In genomic region chr12:103626498-103626897, GRCh38 we compare ENCODE assay signal across 8 cellular contexts. TPM values are rescaled to one million over a fixed set of nuclear protein-coding genes. Genes with fewer than 3 reads are reported as not detected.
DNase-seq lines count a peak whose midpoint lies in the region; ATAC-seq and TF ChIP-seq lines count a peak whose summit lies in the region.
"Had no signal": no experiment of that assay in that cellular context is flagged by ENCODE, and none has a peak within 500 bp of the region (broad histone marks: within the 10 kb centered on the region; RNA-seq: fewer than 3 reads in every experiment).

No MANE protein-coding gene starts in this region.

- H3K9me3 ChIP-seq in right cardiac atrium (ENCODE audit: control insufficient read depth, low read length), result no peaks in the 10 kb centered on the region
- H3K9me3 ChIP-seq in tibial artery, result no peaks in the 10 kb centered on the region

- DNase-seq in HK-2 (ENCODE audit: unreplicated experiment), result peak; percentile 51
- DNase-seq in SW480 (ENCODE audit: low spot score), result peak; percentile 61
- DNase-seq in right cardiac atrium, result peak; percentile 34 to 73 (median 65)
- peak; percentile 73 to 80 for DNase-seq in tibial artery
- DNase-seq in HUDEP-2 (lab: John Stamatoyannopoulos, UW; ENCODE audit: unreplicated experiment in 76 of 76), result no peak

- TF ChIP-seq CTCF in tibial artery (IDR thresholded peaks at IDR 0.05), result peak; percentile 45 to 46

- 22% methylated on average over 4 of the region's 4 CpGs for WGBS in right cardiac atrium

- H3K36me3 ChIP-seq in tibial artery, result no peaks in the 10 kb centered on the region

- peak; percentile 83 to 85 for ATAC-seq in right cardiac atrium
- ATAC-seq in HG03045 (IDR thresholded peaks at IDR 0.05; ENCODE audit: unreplicated experiment), result no peak
- ATAC-seq in HG03196 (IDR thresholded peaks at IDR 0.05; ENCODE audit: unreplicated experiment), result no peak
- ATAC-seq: naive thymus-derived CD4-positive, alpha-beta T cell had no signal

- no peak overlapping the region for H3K4me3 ChIP-seq in right cardiac atrium (ENCODE audit: low read length)
- no peak overlapping the region for H3K4me3 ChIP-seq in tibial artery

- H3K27me3 ChIP-seq in right cardiac atrium (ENCODE audit: control insufficient read depth, insufficient read depth) (no peaks in the 10 kb centered on the region), tibial artery (no peaks in the 10 kb centered on the region)

- H3K27ac ChIP-seq in right cardiac atrium (ENCODE audit: low read length) (peak overlapping the region; percentile 93), tibial artery (peak overlapping the region; percentile 10 to 19)

- intact Hi-C loops in right cardiac atrium (cut with DNase I), result loop anchor here in 1 of 4 donors (10.0 kb wide), 1 partner anchor 248 kb away; no protein-coding TSS in a partner anchor
- intact Hi-C loops in tibial artery (cut with DNase I; ENCODE audit: low total_unique reads), result no loop called here

- H3K4me1 ChIP-seq in right cardiac atrium (ENCODE audit: control insufficient read depth, insufficient read depth, low read length) (peaks cover 5% of the 10 kb centered on the region), tibial artery (peaks cover 0 to 15% (median 8%) of the 10 kb centered on the region in 4 donors)

RNA-seq across cellular contexts. Expression of gene STAB2, which starts 39.4 kb away (rescaled TPM):
- total RNA-seq in right cardiac atrium, result under 1 TPM in 3 of 4 donors, not detected in 1; 0.06 to 0.12 (median 0.08) TPM
- polyA plus RNA-seq in right cardiac atrium, result 0.23 TPM
- total RNA-seq: naive thymus-derived CD4-positive, alpha-beta T cell had no signal
- polyA plus RNA-seq: naive thymus-derived CD4-positive, alpha-beta T cell had no signal

Comparison
In these comparisons a context has a peak if more than half of its experiments do, and no peak if none do; other contexts are left out.
1. DNase-seq: peak in HK-2 (single experiment), SW480 (single experiment), right cardiac atrium (3 of 3) and tibial artery (2 of 2); none in HUDEP-2 (0 of 76).
2. ATAC-seq: peak in right cardiac atrium (2 of 2); none in HG03045 (single experiment) and HG03196 (single experiment).